Comparison of ENCODE assay signal across 30 cellular contexts in genomic region chr13:104705031-104705750, GRCh38.
"Had no signal": no experiment of that assay in that cellular context is flagged by ENCODE, and none has a peak within 500 bp of the region (broad histone marks: within the 10 kb centered on the region; RNA-seq: fewer than 3 reads in every experiment).

No MANE protein-coding gene starts in this region.

- H3K4me1 ChIP-seq: parathyroid adenoma, psoas muscle, spleen, stomach, thyroid gland, tibial nerve, upper lobe of left lung, vagina had no signal

- DNase-seq: naive B cell; nephron progenitor cell; occipital lobe; ovary; psoas muscle; spleen; stimulated activated CD4-positive, alpha-beta T cell treated with anti-CD3 and anti-CD28 coated beads, Interleukin-12 subunit alpha, Interleukin-12 subunit beta, amount 100 ng/mL, for 4 hours; stimulated activated CD4-positive, alpha-beta T cell treated with anti-CD3 and anti-CD28 coated beads, Interleukin-2, amount 100 ng/mL, for 24 hours; stimulated activated CD4-positive, alpha-beta T cell treated with anti-CD3 and anti-CD28 coated beads, Interleukin-2, amount 100 ng/mL, for 48 hours; stimulated activated CD4-positive, alpha-beta T cell treated with anti-CD3 and anti-CD28 coated beads, Interleukin-4, amount 100 ng/mL, for 24 hours; stimulated activated naive B cell treated with anti-CD40 and anti-IgM and Interleukin-4, amounts not matched to agents 10 μg/mL and 1 μg/mL and 100 μg/mL, for 72 hours; stimulated activated naive CD4-positive, alpha-beta T cell treated with Interleukin-2 at 50 U/mL for 16 hours; stomach; thyroid gland; trophoblast cell; upper lobe of left lung had no signal

- H3K4me1 Mint-ChIP-seq: naive B cell; naive thymus-derived CD8-positive, alpha-beta T cell; stimulated activated effector memory CD8-positive, alpha-beta T cell treated with anti-CD3 and anti-CD28 coated beads, Interleukin-12 subunit alpha, Interleukin-12 subunit beta, amount 100 ng/mL, for 72 hours; stimulated activated naive B cell treated with anti-CD40 and anti-IgM and Interleukin-4, amounts not matched to agents 10 μg/mL and 1 μg/mL and 100 μg/mL, for 72 hours had no signal

- H3K9ac ChIP-seq: parathyroid adenoma had no signal

- H3K9me3 Mint-ChIP-seq: nephron progenitor cell; stimulated activated naive B cell treated with anti-CD40 and anti-IgM and Interleukin-4, amounts not matched to agents 10 μg/mL and 1 μg/mL and 100 μg/mL, for 72 hours; stimulated activated naive CD8-positive, alpha-beta T cell treated with anti-CD3 and anti-CD28 coated beads, Interleukin-15, Interleukin-2, amounts not matched to agents 100 ng/mL and 50 ng/mL, for 24 hours had no signal

- H3K4me3 ChIP-seq: ovary, psoas muscle, skin epidermis, smooth muscle cell, spleen, stomach, thoracic aorta, thyroid gland, tibial nerve, upper lobe of left lung, vagina had no signal

- H3K27me3 ChIP-seq: ovary, spleen, stomach, thyroid gland, tibial nerve, upper lobe of left lung, vagina had no signal

- FAIRE-seq: urothelium cell line had no signal

- H3K36me3 Mint-ChIP-seq: naive B cell; naive thymus-derived CD8-positive, alpha-beta T cell; natural killer cell treated with Interleukin-12 subunit alpha and Interleukin-12 subunit beta and Interleukin-15 and Interleukin-18, amount 100 ng/mL, for 72 hours; stimulated activated effector memory CD8-positive, alpha-beta T cell treated with anti-CD3 and anti-CD28 coated beads, Interleukin-12 subunit alpha, Interleukin-12 subunit beta, amount 100 ng/mL, for 72 hours; stimulated activated naive B cell treated with anti-CD40 and anti-IgM and Interleukin-4, amounts not matched to agents 10 μg/mL and 1 μg/mL and 100 μg/mL, for 72 hours had no signal

- H3K36me3 ChIP-seq: ovary, spleen, stomach, thoracic aorta, thyroid gland, tibial nerve, upper lobe of left lung, vagina had no signal

- H3K27me3 Mint-ChIP-seq: naive B cell; natural killer cell treated with Interleukin-12 subunit alpha and Interleukin-12 subunit beta and Interleukin-15 and Interleukin-18, amount 100 ng/mL, for 72 hours; progenitor cell of endocrine pancreas; stimulated activated naive B cell treated with anti-CD40 and anti-IgM and Interleukin-4, amounts not matched to agents 10 μg/mL and 1 μg/mL and 100 μg/mL, for 72 hours; stimulated activated naive CD8-positive, alpha-beta T cell treated with anti-CD3 and anti-CD28 coated beads, Interleukin-15, Interleukin-2, amounts not matched to agents 100 ng/mL and 50 ng/mL, for 24 hours had no signal

- H3K4me3 Mint-ChIP-seq: naive B cell; naive thymus-derived CD8-positive, alpha-beta T cell; natural killer cell treated with Interleukin-12 subunit alpha and Interleukin-12 subunit beta and Interleukin-15 and Interleukin-18, amount 100 ng/mL, for 72 hours; nephron progenitor cell; neural crest cell; stimulated activated effector memory CD8-positive, alpha-beta T cell treated with anti-CD3 and anti-CD28 coated beads, Interleukin-12 subunit alpha, Interleukin-12 subunit beta, amount 100 ng/mL, for 72 hours; stimulated activated naive B cell treated with anti-CD40 and anti-IgM and Interleukin-4, amounts not matched to agents 10 μg/mL and 1 μg/mL and 100 μg/mL, for 72 hours; stimulated activated naive CD8-positive, alpha-beta T cell treated with anti-CD3 and anti-CD28 coated beads, Interleukin-15, Interleukin-2, amounts not matched to agents 100 ng/mL and 50 ng/mL, for 24 hours had no signal

- H3K4me2 ChIP-seq: smooth muscle cell had no signal

- H3K79me2 ChIP-seq: parathyroid adenoma had no signal

- H3K27ac Mint-ChIP-seq: naive B cell; naive thymus-derived CD8-positive, alpha-beta T cell; natural killer cell treated with Interleukin-12 subunit alpha and Interleukin-12 subunit beta and Interleukin-15 and Interleukin-18, amount 100 ng/mL, for 72 hours; nephron progenitor cell; progenitor cell of endocrine pancreas; stimulated activated effector memory CD8-positive, alpha-beta T cell treated with anti-CD3 and anti-CD28 coated beads, Interleukin-12 subunit alpha, Interleukin-12 subunit beta, amount 100 ng/mL, for 72 hours; stimulated activated naive B cell treated with anti-CD40 and anti-IgM and Interleukin-4, amounts not matched to agents 10 μg/mL and 1 μg/mL and 100 μg/mL, for 72 hours; stimulated activated naive CD8-positive, alpha-beta T cell treated with anti-CD3 and anti-CD28 coated beads, Interleukin-15, Interleukin-2, amounts not matched to agents 100 ng/mL and 50 ng/mL, for 24 hours had no signal

- H3K9me3 ChIP-seq: ovary, psoas muscle, spleen, stomach, thoracic aorta, thyroid gland, tibial nerve, upper lobe of left lung, vagina had no signal

- H3K27ac ChIP-seq: ovary, parathyroid adenoma, psoas muscle, skin epidermis, spleen, stomach, thoracic aorta, thyroid gland, tibial nerve, upper lobe of left lung, vagina had no signal

- ATAC-seq: naive thymus-derived CD8-positive, alpha-beta T cell; natural killer cell treated with Interleukin-12 subunit alpha and Interleukin-12 subunit beta and Interleukin-15 and Interleukin-18, amount 100 ng/mL, for 72 hours; psoas muscle; sciatic nerve; stimulated activated effector memory CD8-positive, alpha-beta T cell treated with anti-CD3 and anti-CD28 coated beads, Interleukin-12 subunit alpha, Interleukin-12 subunit beta, amount 100 ng/mL, for 72 hours; stimulated activated naive B cell treated with anti-CD40 and anti-IgM and Interleukin-4, amounts not matched to agents 10 μg/mL and 1 μg/mL and 100 μg/mL, for 72 hours had no signal

- H2AFZ ChIP-seq: parathyroid adenoma had no signal
